ENCODE assay signal across 1 cellular context in genomic region chr6:167839755-167840154, GRCh38.
TF ChIP-seq lines count a peak whose summit lies in the region.

No MANE protein-coding gene starts in this region.

TF ChIP-seq in HepG2, 621 proteins besides CTCF, POLR2A, EP300 and RAD21 (continued from another document and continues in another):
- TF ChIP-seq ZNF646 (CRISPR knock-in tag; IDR thresholded peaks at IDR 0.05) (peak; percentile 91), RBFOX2 (IDR thresholded peaks at IDR 0.05; ENCODE audit: low read depth, low read length) (no peak), ZNF850 (CRISPR knock-in tag; conservative IDR thresholded peaks at IDR 0.05) (no peak), KAT7 (CRISPR knock-in tag; IDR thresholded peaks at IDR 0.05; ENCODE audit: borderline replicate concordance) (0 out of 2 replicates have a peak, but pooled peaks have one; percentile 29), NKX3-1 (CRISPR knock-in tag; IDR thresholded peaks at IDR 0.05) (no peak), TBL1XR1 (IDR thresholded peaks at IDR 0.05; ENCODE audit: borderline replicate concordance, low read length, partially characterized antibody) (no peak), KDM3A (CRISPR knock-in tag; IDR thresholded peaks at IDR 0.05; ENCODE audit: low read depth) (no peak), HIC2 (CRISPR knock-in tag; IDR thresholded peaks at IDR 0.05; ENCODE audit: low read depth) (0 out of 2 replicates have a peak, but pooled peaks have one; percentile 46), TEAD3 (CRISPR knock-in tag; optimal IDR thresholded peaks at IDR 0.05; ENCODE audit: borderline replicate concordance) (peak; percentile 65), PAXIP1 (CRISPR knock-in tag; conservative IDR thresholded peaks at IDR 0.05) (0 out of 2 replicates have a peak, but pooled peaks have one; percentile 34), RNF219 (CRISPR knock-in tag; IDR thresholded peaks at IDR 0.05) (no peak), NCOA1 (CRISPR knock-in tag; IDR thresholded peaks at IDR 0.05) (no peak), TAF1 (CRISPR knock-in tag; IDR thresholded peaks at IDR 0.05) (no peak), ZNF343 (CRISPR knock-in tag; IDR thresholded peaks at IDR 0.05) (0 out of 2 replicates have a peak, but pooled peaks have one; percentile 41), ZNF672 (CRISPR knock-in tag; IDR thresholded peaks at IDR 0.05) (no peak), ZNF704 (CRISPR knock-in tag; IDR thresholded peaks at IDR 0.05; ENCODE audit: borderline replicate concordance) (no peak), TBP (CRISPR knock-in tag; IDR thresholded peaks at IDR 0.05) (no peak), ZBTB42 (CRISPR knock-in tag; IDR thresholded peaks at IDR 0.05) (no peak), TFDP1 (CRISPR knock-in tag; IDR thresholded peaks at IDR 0.05; ENCODE audit: borderline replicate concordance) (no peak), RFXAP (CRISPR knock-in tag; IDR thresholded peaks at IDR 0.05; ENCODE audit: borderline replicate concordance) (no peak), XRCC5 (optimal IDR thresholded peaks at IDR 0.05; ENCODE audit: low read length) (peak; percentile 54), HBP1 (CRISPR knock-in tag; IDR thresholded peaks at IDR 0.05; ENCODE audit: low read depth) (0 out of 2 replicates have a peak, but pooled peaks have one; percentile 53), FOSL2 (CRISPR knock-in tag; IDR thresholded peaks at IDR 0.05) (peak; percentile 18; the same call in 1 of the 2 replicates), ZSCAN29 (CRISPR knock-in tag; conservative IDR thresholded peaks at IDR 0.05) (no peak), ZKSCAN1 (IDR thresholded peaks at IDR 0.05; ENCODE audit: low read length) (no peak), MTA3 (CRISPR knock-in tag; IDR thresholded peaks at IDR 0.05) (no peak), MAFF (IDR thresholded peaks at IDR 0.05; ENCODE audit: low read depth, low read length) (no peak), ATF4 (CRISPR knock-in tag; IDR thresholded peaks at IDR 0.05) (no peak), KMT2A (CRISPR knock-in tag; IDR thresholded peaks at IDR 0.05) (peak; percentile 88; the same call in 1 of the 2 replicates), MBD4 (IDR thresholded peaks at IDR 0.05; ENCODE audit: borderline replicate concordance, low read length) (no peak), RFX1 (IDR thresholded peaks at IDR 0.05) (no peak), ELF4 (CRISPR knock-in tag; IDR thresholded peaks at IDR 0.05; ENCODE audit: borderline replicate concordance) (no peak), POGZ (CRISPR knock-in tag; IDR thresholded peaks at IDR 0.05) (peak; percentile 66; the same call in 1 of the 2 replicates), ZXDC (CRISPR knock-in tag; IDR thresholded peaks at IDR 0.05) (no peak)
